ENCODE assay signal across 8 cellular contexts in genomic region chr7:102061981-102062390, GRCh38.
A peak's percentile ranks its signal among the peaks of the same experiment; 100 is the strongest.
DNase-seq lines count a peak whose midpoint lies in the region; ATAC-seq and TF ChIP-seq lines count a peak whose summit lies in the region.

No MANE protein-coding gene starts in this region.

- H3K36me3 Mint-ChIP-seq in activated B cell treated with CpG ODN at 0.5 μM for 24 hours (ENCODE audit: low read depth), result peaks cover 3% of the 10 kb centered on the region
- H3K36me3 Mint-ChIP-seq in activated CD4-positive, alpha-beta T cell treated with anti-CD3 and anti-CD28 coated beads, Interleukin-2, amount 10 ng/mL, durations not matched to agents 7 days and 5 days (ENCODE audit: low read depth), result no peaks in the 10 kb centered on the region

- ATAC-seq in GM19043 (IDR thresholded peaks at IDR 0.05; ENCODE audit: low read depth, unreplicated experiment), result peak; percentile 75
- peak; percentile 85 for ATAC-seq in HG03175 (IDR thresholded peaks at IDR 0.05; ENCODE audit: unreplicated experiment)
- ATAC-seq in activated B cell treated with CpG ODN at 0.5 μM for 24 hours (ENCODE audit: low read depth), result peak; percentile 94

- H3K9me3 ChIP-seq in suprapubic skin, result no peaks in the 10 kb centered on the region

- no peaks in the 10 kb centered on the region for H3K27me3 Mint-ChIP-seq in activated B cell treated with CpG ODN at 0.5 μM for 24 hours
- no peaks in the 10 kb centered on the region for H3K27me3 Mint-ChIP-seq in activated CD4-positive, alpha-beta T cell treated with anti-CD3 and anti-CD28 coated beads, Interleukin-2, amount 10 ng/mL, durations not matched to agents 7 days and 5 days

- in situ Hi-C loops in ACHN (cut with HindIII; ENCODE audit: low pct_ligation_motif_present, low pct_unique_long_range_greater_than_20kb, low sequenced_read_pairs), result no loop called here

- intact Hi-C loops in activated B cell treated with CpG ODN at 0.5 μM for 24 hours (cut with micrococcal nuclease), result loop anchor here (1.0 to 2.0 kb wide), 5 partner anchors 12 to 205 kb away; no protein-coding TSS in a partner anchor

- WGBS in suprapubic skin, result 96% methylated on average over 7 of the region's 8 CpGs

- CTCF ChIA-PET in activated B cell treated with CpG ODN at 0.5 μM for 24 hours (lab: Charles Lee), result no interaction called here
- CTCF ChIA-PET in activated CD4-positive, alpha-beta T cell treated with anti-CD3 and anti-CD28 coated beads, Interleukin-2, amount 10 ng/mL, durations not matched to agents 7 days and 5 days (lab: Charles Lee), result interaction anchor here (1.3 kb wide), 1 partner anchor 30 kb away, joined by 4 read pairs; no protein-coding TSS in a partner anchor

- no peaks in the 10 kb centered on the region for H3K36me3 ChIP-seq in suprapubic skin

- peak overlapping the region; percentile 61 for H3K4me3 Mint-ChIP-seq in activated B cell treated with CpG ODN at 0.5 μM for 24 hours
- H3K4me3 Mint-ChIP-seq in activated CD4-positive, alpha-beta T cell treated with anti-CD3 and anti-CD28 coated beads, Interleukin-2, amount 10 ng/mL, durations not matched to agents 7 days and 5 days, result no peak overlapping the region

- no peak overlapping the region for H3K27ac ChIP-seq in suprapubic skin

- H3K27ac Mint-ChIP-seq in activated B cell treated with CpG ODN at 0.5 μM for 24 hours, result peak overlapping the region; percentile 81
- no peak overlapping the region for H3K27ac Mint-ChIP-seq in activated CD4-positive, alpha-beta T cell treated with anti-CD3 and anti-CD28 coated beads, Interleukin-2, amount 10 ng/mL, durations not matched to agents 7 days and 5 days

- H3K4me1 ChIP-seq in suprapubic skin, result peaks cover 19% of the 10 kb centered on the region

- TF ChIP-seq CTCF in activated B cell treated with CpG ODN at 0.5 μM for 24 hours (IDR thresholded peaks at IDR 0.05), result no peak
- TF ChIP-seq CTCF in suprapubic skin (IDR thresholded peaks at IDR 0.05), result no peak

- POLR2A ChIA-PET in activated B cell treated with CpG ODN at 0.5 μM for 24 hours (lab: Charles Lee), result interaction anchor here (1.5 to 1.6 kb wide), 3 partner anchors 16 to 205 kb away, joined by 3 to 5 read pairs (median 3); no protein-coding TSS in a partner anchor
- POLR2A ChIA-PET in activated CD4-positive, alpha-beta T cell treated with anti-CD3 and anti-CD28 coated beads, Interleukin-2, amount 10 ng/mL, durations not matched to agents 7 days and 5 days (lab: Charles Lee), result no interaction called here

- H3K9me3 Mint-ChIP-seq in activated B cell treated with CpG ODN at 0.5 μM for 24 hours, result no peaks in the 10 kb centered on the region
- no peaks in the 10 kb centered on the region for H3K9me3 Mint-ChIP-seq in activated CD4-positive, alpha-beta T cell treated with anti-CD3 and anti-CD28 coated beads, Interleukin-2, amount 10 ng/mL, durations not matched to agents 7 days and 5 days

- no peaks in the 10 kb centered on the region for H3K27me3 ChIP-seq in suprapubic skin

- peak; percentile 95 for DNase-seq in ACHN
- peak; percentile 57 for DNase-seq in activated B cell treated with CpG ODN at 0.5 μM for 24 hours
- no peak for DNase-seq in suprapubic skin (ENCODE audit: low spot score in 2 of 2)
- DNase-seq in activated CD4-positive, alpha-beta T cell treated with anti-CD3 and anti-CD28 coated beads for 48 hours, result no peak
- DNase-seq in DMS53 (lab: John Stamatoyannopoulos, UW), result no peak
- DNase-seq in activated CD4-positive, alpha-beta T cell treated with anti-CD3 and anti-CD28 coated beads, Interleukin-2, amount 10 ng/mL, durations not matched to agents 7 days and 5 days, result no peak

- H3K4me1 Mint-ChIP-seq in activated B cell treated with CpG ODN at 0.5 μM for 24 hours, result peaks cover 28% of the 10 kb centered on the region
- H3K4me1 Mint-ChIP-seq in activated CD4-positive, alpha-beta T cell treated with anti-CD3 and anti-CD28 coated beads, Interleukin-2, amount 10 ng/mL, durations not matched to agents 7 days and 5 days, result no peaks in the 10 kb centered on the region

- TF ChIP-seq EP300 in suprapubic skin (IDR thresholded peaks at IDR 0.05), result no peak

- TF ChIP-seq POLR2A in suprapubic skin (IDR thresholded peaks at IDR 0.05), result no peak

- no peak overlapping the region for H3K4me3 ChIP-seq in suprapubic skin

Comparison
In these comparisons a context has a peak if more than half of its experiments do, and no peak if none do; other contexts are left out.
1. DNase-seq: peak in ACHN (single experiment) and activated B cell treated with CpG ODN at 0.5 μM for 24 hours (single experiment); none in suprapubic skin (0 of 2), activated CD4-positive, alpha-beta T cell treated with anti-CD3 and anti-CD28 coated beads for 48 hours (single experiment), DMS53 (single experiment) and activated CD4-positive, alpha-beta T cell treated with anti-CD3 and anti-CD28 coated beads, Interleukin-2, amount 10 ng/mL, durations not matched to agents 7 days and 5 days (single experiment).
2. Peak in every context shown above with its lines, with median percentiles within 50 percentile points of each other: ATAC-seq.